In genomic region chr20:49103019-49103418, GRCh38 we compare ENCODE assay signal across 1 cellular context.
TF ChIP-seq lines count a peak whose summit lies in the region.

No MANE protein-coding gene starts in this region.

TF ChIP-seq in K562, 482 proteins besides CTCF, POLR2A, EP300 and RAD21 (continued from another document):
- TF ChIP-seq SUPT5H (IDR thresholded peaks at IDR 0.05) (peak; percentile 39; the same call in 1 of the 2 replicates), POLR2G (IDR thresholded peaks at IDR 0.05; ENCODE audit: low read depth, low read length) (0 out of 2 replicates have a peak, but pooled peaks have one; percentile 15)
